Comparison of ENCODE assay signal across 24 cellular contexts in genomic region chr20:24492698-24493097, GRCh38. TPM values are rescaled to one million over a fixed set of nuclear protein-coding genes. Genes with fewer than 3 reads are reported as not detected.
"Had no signal": no experiment of that assay in that cellular context is flagged by ENCODE, and none has a peak within 500 bp of the region (broad histone marks: within the 10 kb centered on the region; RNA-seq: fewer than 3 reads in every experiment).

No MANE protein-coding gene starts in this region.

- H3K4me2 ChIP-seq: SK-N-SH had no signal

- H3K9me2 ChIP-seq: SK-N-SH had no signal

- DNase-seq: IMR-90, Karpas-422, KG1, MV-4-11, NCI-H1048, NCI-H1105, NCI-H1417, NCI-H1436 treated with DMSO at 0.1 percent for 48 hours, NCI-H1694, NCI-H187 treated with DMSO at 0.1 percent for 48 hours, NCI-H2029 treated with DMSO at 0.1 percent for 48 hours, NCI-H2171 treated with DMSO at 0.1 percent for 48 hours, NCI-H345, NCI-H446 treated with DMSO at 0.1 percent for 48 hours, NCI-H510A treated with DMSO at 0.1 percent for 48 hours, NCI-H526, RPMI8226, SHP77, SK-N-SH, SW 1271 had no signal

- H3K9ac ChIP-seq: SK-N-SH had no signal

- H3K9me3 ChIP-seq: SK-N-SH had no signal

RNA-seq across cellular contexts. Expression of gene SYNDIG1, which starts 23.3 kb away (rescaled TPM):
- total RNA-seq: HepG2, HT-29, IMR-90, M059J, SK-MEL-5 had no signal
